In the genomic region with DNA sequence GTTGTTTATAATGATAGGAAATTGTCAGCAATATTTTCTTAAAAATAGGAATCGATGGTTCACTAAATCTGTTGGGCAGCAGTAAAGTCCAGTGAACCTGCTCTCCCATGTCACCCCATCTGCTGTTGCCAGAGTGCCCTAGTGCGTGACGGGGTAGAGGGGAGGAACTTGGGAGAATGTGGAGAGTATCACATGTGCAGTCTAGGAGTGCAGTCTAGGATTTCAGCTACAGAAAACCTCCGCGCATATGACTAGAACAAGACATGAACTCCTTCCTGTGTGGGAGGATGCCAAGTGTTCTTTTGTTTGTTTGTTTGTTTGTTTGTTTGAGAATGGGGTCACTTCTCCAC, we compare ENCODE assay signal across 9 cellular contexts.
DNase-seq lines count a peak whose midpoint lies in the region; ATAC-seq, FAIRE-seq and TF ChIP-seq lines count a peak whose summit lies in the region.
"Had no signal": no experiment of that assay in that cellular context is flagged by ENCODE, and none has a peak within 500 bp of the region (broad histone marks: within the 10 kb centered on the region; RNA-seq: fewer than 3 reads in every experiment).

No MANE protein-coding gene starts in this region.

- H3K36me3 ChIP-seq in astrocyte (ENCODE audit: insufficient read depth, low read length) = peaks cover 23% of the 10 kb centered on the region
- peaks cover 0 to 34% (median 17%) of the 10 kb centered on the region in 4 donors for H3K36me3 ChIP-seq in right lobe of liver
- H3K36me3 ChIP-seq in thymus (ENCODE audit: control insufficient read depth, insufficient read depth) = peaks cover 32% of the 10 kb centered on the region

- no peak for TF ChIP-seq POLR2A in right lobe of liver (IDR thresholded peaks at IDR 0.05)

- peaks cover 16% of the 10 kb centered on the region for H3K4me1 ChIP-seq in astrocyte (ENCODE audit: insufficient read depth, low read length)
- H3K4me1 ChIP-seq in right lobe of liver = peaks cover 0 to 18% (median 0%) of the 10 kb centered on the region in 4 donors
- peaks cover 13% of the 10 kb centered on the region for H3K4me1 ChIP-seq in thymus (ENCODE audit: control insufficient read depth, insufficient read depth, low read length)

- no peak overlapping the region for H2AFZ ChIP-seq in astrocyte (ENCODE audit: low read depth, low read length)

- ATAC-seq in activated T-cell treated with anti-CD3 and anti-CD28 coated beads, Interleukin-2, amount 50 U/mL, for 4 hours = no peak
- ATAC-seq in right lobe of liver = peak; percentile 26 to 40 (median 36)
- ATAC-seq in GM21786 (IDR thresholded peaks at IDR 0.05; ENCODE audit: unreplicated experiment) = no peak

- H3K4me3 Mint-ChIP-seq in activated T-cell treated with anti-CD3 and anti-CD28 coated beads, Interleukin-2, amount 50 U/mL, for 4 hours = peak overlapping the region; percentile 75
- peak overlapping the region; percentile 13 for H3K4me3 Mint-ChIP-seq in astrocyte (ENCODE audit: unreplicated experiment)

- H3K79me2 ChIP-seq in astrocyte (ENCODE audit: insufficient read depth, low read length) = peaks cover 32% of the 10 kb centered on the region

- peaks cover 58% of the 10 kb centered on the region for H3K36me3 Mint-ChIP-seq in activated T-cell treated with anti-CD3 and anti-CD28 coated beads, Interleukin-2, amount 50 U/mL, for 4 hours (ENCODE audit: insufficient read depth)
- peaks cover 15% of the 10 kb centered on the region for H3K36me3 Mint-ChIP-seq in astrocyte (ENCODE audit: low read depth, unreplicated experiment)

- intact Hi-C loops in right lobe of liver (cut with DNase I) = loop anchor here in 1 of 2 donors (10.0 kb wide), 1 partner anchor 70 kb away; no protein-coding TSS in a partner anchor

- H3K4me3 ChIP-seq in astrocyte (ENCODE audit: insufficient read depth, low read depth, low read length) (no peak overlapping the region), right lobe of liver (no peak overlapping the region), thymus (ENCODE audit: low read length) (peak overlapping the region; percentile 42)

- TF ChIP-seq CTCF in astrocyte (IDR thresholded peaks at IDR 0.05; ENCODE audit: insufficient read depth, low read depth, low read length) = no peak
- no peak for TF ChIP-seq CTCF in right lobe of liver (IDR thresholded peaks at IDR 0.05)

- no peaks in the 10 kb centered on the region for H3K9me3 ChIP-seq in astrocyte (ENCODE audit: insufficient read depth, low read depth, low read length)
- no peaks in the 10 kb centered on the region for H3K9me3 ChIP-seq in right lobe of liver
- no peaks in the 10 kb centered on the region for H3K9me3 ChIP-seq in thymus (ENCODE audit: control insufficient read depth)

- H3K9me3 Mint-ChIP-seq in activated T-cell treated with anti-CD3 and anti-CD28 coated beads, Interleukin-2, amount 50 U/mL, for 4 hours = no peaks in the 10 kb centered on the region
- no peaks in the 10 kb centered on the region for H3K9me3 Mint-ChIP-seq in astrocyte (ENCODE audit: unreplicated experiment)

- no peak overlapping the region for H3K4me2 ChIP-seq in astrocyte (ENCODE audit: low read length)

- H3K27ac ChIP-seq in astrocyte (ENCODE audit: low read depth, low read length) (no peak overlapping the region), right lobe of liver (peak overlapping the region in 2 of 3 donors; percentile 1 to 43), thymus (ENCODE audit: low read depth) (peak overlapping the region; percentile 74)

- no peaks in the 10 kb centered on the region for H3K27me3 Mint-ChIP-seq in activated T-cell treated with anti-CD3 and anti-CD28 coated beads, Interleukin-2, amount 50 U/mL, for 4 hours (ENCODE audit: low read depth)
- no peaks in the 10 kb centered on the region for H3K27me3 Mint-ChIP-seq in astrocyte (ENCODE audit: low read depth, unreplicated experiment)

- H4K20me1 ChIP-seq in astrocyte (ENCODE audit: insufficient read depth, low read length) = peaks cover 59% of the 10 kb centered on the region

- peaks cover 73% of the 10 kb centered on the region for H3K4me1 Mint-ChIP-seq in activated T-cell treated with anti-CD3 and anti-CD28 coated beads, Interleukin-2, amount 50 U/mL, for 4 hours (ENCODE audit: low read depth)
- H3K4me1 Mint-ChIP-seq in astrocyte (ENCODE audit: low read depth, unreplicated experiment) = peaks cover 49% of the 10 kb centered on the region

- no peak for DNase-seq in activated T-cell treated with anti-CD3 and anti-CD28 coated beads, Interleukin-2, amount 50 U/mL, for 4 hours
- DNase-seq in activated T-cell treated with anti-CD3 and anti-CD28 coated beads, Interleukin-2, amount 50 U/mL, for 48 hours = no peak
- DNase-seq in astrocyte (ENCODE audit: low read depth) (no peak), right lobe of liver (no peak), DMS 273 (lab: John Stamatoyannopoulos, UW; ENCODE audit: unreplicated experiment) (no peak), SHP77 treated with DMSO at 0.1 percent for 48 hours (lab: John Stamatoyannopoulos, UW) (no peak)
- DNase-seq: activated CD8-positive, alpha-beta memory T cell treated with anti-CD3 and anti-CD28 coated beads for 24 hours had no signal

- no peak overlapping the region for H3K9ac ChIP-seq in astrocyte (ENCODE audit: low read length)

- peak overlapping the region; percentile 62 for H3K27ac Mint-ChIP-seq in astrocyte (ENCODE audit: unreplicated experiment)

- WGBS in right lobe of liver (ENCODE audit: insufficient coverage, low coverage, low lambda C conversion rate, missing lambda C conversion rate) = 63% methylated on average over 4 of the region's 5 CpGs
- 82% methylated on average over 5 of the region's 5 CpGs for WGBS in thymus

- no peaks in the 10 kb centered on the region for H3K27me3 ChIP-seq in astrocyte (ENCODE audit: insufficient read depth, low read length)
- H3K27me3 ChIP-seq in right lobe of liver = no peaks in the 10 kb centered on the region
- no peaks in the 10 kb centered on the region for H3K27me3 ChIP-seq in thymus (ENCODE audit: control insufficient read depth, insufficient read depth)

- no peak for FAIRE-seq in astrocyte (lab: Jason Lieb, UNC)

Comparison
In these comparisons a context has a peak if more than half of its experiments do, and no peak if none do; other contexts are left out.
1. ATAC-seq: peak in right lobe of liver (4 of 4); none in activated T-cell treated with anti-CD3 and anti-CD28 coated beads, Interleukin-2, amount 50 U/mL, for 4 hours (0 of 2) and GM21786 (single experiment).